Comparison of ENCODE assay signal across 15 cellular contexts in the genomic region with DNA sequence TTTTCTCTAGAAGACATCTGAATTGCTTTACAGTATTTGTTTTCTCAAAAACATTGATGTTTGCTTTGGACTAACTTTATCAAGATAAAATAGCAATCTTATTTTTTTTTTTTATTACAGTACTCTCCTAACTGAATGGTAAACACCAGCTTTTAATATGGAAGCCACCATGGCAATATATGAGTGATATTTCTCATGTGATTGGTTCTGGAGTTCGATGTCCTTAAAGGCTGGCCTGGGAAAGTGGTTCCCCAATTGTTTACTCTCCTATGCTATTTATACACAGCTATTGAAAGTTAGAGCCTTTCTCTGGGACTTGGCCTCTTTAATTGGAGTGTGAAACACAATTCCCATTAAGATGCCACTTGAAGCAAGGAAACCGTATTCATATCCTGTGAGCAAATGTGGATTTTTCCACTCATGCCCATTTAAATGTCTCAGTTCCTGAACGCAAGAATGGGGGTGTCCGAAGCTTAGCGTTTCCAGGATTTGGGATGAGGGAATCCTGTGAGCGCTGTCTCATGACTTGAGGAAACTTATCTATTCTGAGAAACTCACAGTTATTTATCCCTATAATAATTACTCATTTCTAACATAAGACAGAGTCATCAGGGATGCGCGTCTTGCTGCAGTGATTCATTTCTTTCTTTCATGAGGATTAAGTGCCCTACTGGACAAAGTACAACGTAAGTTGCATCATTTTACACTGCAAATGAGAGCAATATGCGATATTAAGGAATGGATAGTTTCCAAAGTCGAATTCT.
DNase-seq lines count a peak whose midpoint lies in the region; ATAC-seq and TF ChIP-seq lines count a peak whose summit lies in the region.
"Had no signal": no experiment of that assay in that cellular context is flagged by ENCODE, and none has a peak within 500 bp of the region (broad histone marks: within the 10 kb centered on the region; RNA-seq: fewer than 3 reads in every experiment).

No MANE protein-coding gene starts in this region.

- H3K4me1 ChIP-seq in colonic mucosa (peaks cover 4% of the 10 kb centered on the region), SJCRH30 (no peaks in the 10 kb centered on the region), right cardiac atrium (ENCODE audit: control insufficient read depth, insufficient read depth, low read length) (no peaks in the 10 kb centered on the region)

- H3K27ac ChIP-seq in colonic mucosa: peak overlapping the region; percentile 27
- H3K27ac ChIP-seq in SJCRH30: no peak overlapping the region
- H3K27ac ChIP-seq in right cardiac atrium (ENCODE audit: low read length): no peak overlapping the region

- no peak for TF ChIP-seq POLR2A in erythroblast (IDR thresholded peaks at IDR 0.05; ENCODE audit: low read length)

- TF ChIP-seq CTCF in colonic mucosa (IDR thresholded peaks at IDR 0.05) (no peak), endothelial cell (IDR thresholded peaks at IDR 0.05; ENCODE audit: unreplicated experiment) (no peak)

- no peak overlapping the region for H3K9ac ChIP-seq in colonic mucosa (ENCODE audit: low read depth in 2 of 2, low read length in 2 of 2)

- H3K4me3 Mint-ChIP-seq in endothelial cell (ENCODE audit: unreplicated experiment): no peak overlapping the region
- H3K4me3 Mint-ChIP-seq: CD8-positive, alpha-beta T cell had no signal

- no peaks in the 10 kb centered on the region for H3K4me1 Mint-ChIP-seq in endothelial cell (ENCODE audit: unreplicated experiment)

- DNase-seq in DMS153 treated with DMSO at 0.1 percent for 48 hours (lab: John Stamatoyannopoulos, UW; ENCODE audit: unreplicated experiment) (peak; percentile 8), NCI-H2107 treated with DMSO at 0.1 percent for 48 hours (lab: John Stamatoyannopoulos, UW; ENCODE audit: unreplicated experiment) (peak; percentile 43), colonic mucosa (no peak), non-pigmented ciliary epithelial cell (ENCODE audit: low read depth) (peak; percentile 26), SJCRH30 (no peak), right cardiac atrium (no peak), erythroblast (lab: John Stamatoyannopoulos, UW) (no peak), endothelial cell (ENCODE audit: low spot score) (no peak)
- DNase-seq: activated CD4-positive, alpha-beta T cell treated with anti-CD3 and anti-CD28 coated beads, Interleukin-2, amount 50 U/mL, for 1 hour; CD8-positive, alpha-beta T cell; foreskin melanocyte; Kasumi-1; NCI-H2081 treated with DMSO at 0.1 percent for 48 hours; stimulated activated naive CD8-positive, alpha-beta T cell treated with anti-CD3 and anti-CD28 coated beads, Interleukin-15, Interleukin-2, amounts not matched to agents 100 U/mL and 50 U/mL, for 24 hours had no signal

- intact Hi-C loops in colonic mucosa (cut with DNase I): no loop called here
- intact Hi-C loops in right cardiac atrium (cut with DNase I): no loop called here

- H3K9me3 ChIP-seq in colonic mucosa (no peaks in the 10 kb centered on the region), SJCRH30 (replicated peaks) (no peaks in the 10 kb centered on the region), right cardiac atrium (ENCODE audit: control insufficient read depth, low read length) (no peaks in the 10 kb centered on the region)

- H3K27ac Mint-ChIP-seq in endothelial cell (ENCODE audit: unreplicated experiment): no peak overlapping the region
- H3K27ac Mint-ChIP-seq: activated T-helper 2 cell treated with anti-CD3 and anti-CD28 coated beads, Interferon-gamma antibody, Interleukin-2, Interleukin-4, amounts not matched to agents 10 μg/mL and 5 μg/mL and 100 μg/mL, durations not matched to agents 14 hours and 24 hours and 36 hours; CD8-positive, alpha-beta T cell had no signal

- no peak overlapping the region for H3K4me3 ChIP-seq in colonic mucosa
- H3K4me3 ChIP-seq in SJCRH30: no peak overlapping the region
- no peak overlapping the region for H3K4me3 ChIP-seq in right cardiac atrium (ENCODE audit: low read length)

- no peaks in the 10 kb centered on the region for H3K9me3 Mint-ChIP-seq in endothelial cell (ENCODE audit: unreplicated experiment)
- H3K9me3 Mint-ChIP-seq: activated T-helper 2 cell treated with anti-CD3 and anti-CD28 coated beads, Interferon-gamma antibody, Interleukin-2, Interleukin-4, amounts not matched to agents 10 μg/mL and 5 μg/mL and 100 μg/mL, durations not matched to agents 14 hours and 24 hours and 36 hours; CD8-positive, alpha-beta T cell had no signal

- H3K27me3 ChIP-seq in colonic mucosa (no peaks in the 10 kb centered on the region), SJCRH30 (0 out of 2 replicates have a peak, but pooled peaks cover 3% of the 10 kb centered on the region), right cardiac atrium (ENCODE audit: control insufficient read depth, insufficient read depth) (no peaks in the 10 kb centered on the region)

- H3K36me3 Mint-ChIP-seq in endothelial cell (ENCODE audit: low read depth, unreplicated experiment): no peaks in the 10 kb centered on the region
- H3K36me3 Mint-ChIP-seq: CD8-positive, alpha-beta T cell had no signal

- 79% methylated on average over 11 of the region's 11 CpGs for WGBS in right cardiac atrium

- ATAC-seq in right cardiac atrium: no peak
- ATAC-seq: CD8-positive, alpha-beta T cell; stimulated activated naive CD8-positive, alpha-beta T cell treated with anti-CD3 and anti-CD28 coated beads, Interleukin-15, Interleukin-2, amounts not matched to agents 100 U/mL and 50 U/mL, for 24 hours had no signal

- H3K27me3 Mint-ChIP-seq in endothelial cell (ENCODE audit: unreplicated experiment): no peaks in the 10 kb centered on the region

- H3K36me3 ChIP-seq in colonic mucosa (no peaks in the 10 kb centered on the region), SJCRH30 (no peaks in the 10 kb centered on the region)

Comparison
In these comparisons a context has a peak if more than half of its experiments do, and no peak if none do; other contexts are left out.
1. DNase-seq: peak in DMS153 treated with DMSO at 0.1 percent for 48 hours (single experiment), NCI-H2107 treated with DMSO at 0.1 percent for 48 hours (single experiment) and non-pigmented ciliary epithelial cell (single experiment); none in colonic mucosa (single experiment), SJCRH30 (0 of 2), right cardiac atrium (0 of 3), erythroblast (0 of 2) and endothelial cell (single experiment).